ENCODE assay signal across 10 cellular contexts in genomic region chr14:99287269-99287942, GRCh38. TPM values are rescaled to one million over a fixed set of nuclear protein-coding genes. Genes with fewer than 3 reads are reported as not detected.
DNase-seq lines count a peak whose midpoint lies in the region; ATAC-seq and TF ChIP-seq lines count a peak whose summit lies in the region.
"Had no signal": no experiment of that assay in that cellular context is flagged by ENCODE, and none has a peak within 500 bp of the region (broad histone marks: within the 10 kb centered on the region; RNA-seq: fewer than 3 reads in every experiment).

No MANE protein-coding gene starts in this region.

- peak; percentile 84 to 86 (median 85) for DNase-seq in immature natural killer cell
- DNase-seq in NCI-H345 treated with DMSO at 0.1 percent for 48 hours (lab: John Stamatoyannopoulos, UW; ENCODE audit: unreplicated experiment): no peak
- no peak for DNase-seq in OCI-LY7 (ENCODE audit: low spot score)
- DNase-seq in medulla oblongata (ENCODE audit: extremely low spot score): no peak
- no peak for DNase-seq in stimulated activated CD4-positive, alpha-beta T cell treated with anti-CD3 and anti-CD28 coated beads, Interleukin-1b, Interleukin-23, amount 100 ng/mL, for 48 hours
- DNase-seq: NCI-H1417 treated with DMSO at 0.1 percent for 48 hours, posterior cingulate gyrus had no signal

- no peak for TF ChIP-seq CTCF in OCI-LY7 (conservative IDR thresholded peaks at IDR 0.05; ENCODE audit: low read length)

- H4K20me1 ChIP-seq in OCI-LY7 (ENCODE audit: insufficient read depth, low read length): no peaks in the 10 kb centered on the region

- BruUV-seq in OCI-LY7 (replicated peaks; lab: Mats Ljungman, UMichigan): no TSS peak

- H3K27me3 Mint-ChIP-seq in immature natural killer cell (ENCODE audit: low read depth in 3 of 3): peaks cover 2 to 13% (median 7%) of the 10 kb centered on the region in 3 donors

- POLR2A ChIA-PET in OCI-LY7 (lab: Charles Lee): no interaction called here

- no peaks in the 10 kb centered on the region for H3K9me2 ChIP-seq in OCI-LY7 (ENCODE audit: insufficient read depth, low read length)

- no peak overlapping the region for H3K27ac ChIP-seq in OCI-LY7 (ENCODE audit: low read depth, low read length, poor library complexity, severe bottlenecking)

- no peaks in the 10 kb centered on the region for H3K9me3 Mint-ChIP-seq in immature natural killer cell

- ATAC-seq in GM18907 (IDR thresholded peaks at IDR 0.05; ENCODE audit: unreplicated experiment) (peak; percentile 81), GM21737 (IDR thresholded peaks at IDR 0.05; ENCODE audit: unreplicated experiment) (peak; percentile 63), HG03575 (IDR thresholded peaks at IDR 0.05; ENCODE audit: extremely low read depth, insufficient number of reproducible peaks, low FRiP score, unreplicated experiment) (peak; percentile 71)

- H3K4me1 ChIP-seq in OCI-LY7 (ENCODE audit: insufficient read depth, low read length, poor library complexity, severe bottlenecking): no peaks in the 10 kb centered on the region

- peak overlapping the region; percentile 90 to 97 (median 95) for H3K4me3 Mint-ChIP-seq in immature natural killer cell

- H3K4me2 ChIP-seq in OCI-LY7 (ENCODE audit: low read length): no peak overlapping the region

- no peak overlapping the region for H2AFZ ChIP-seq in OCI-LY7 (ENCODE audit: low read length)

- no peaks in the 10 kb centered on the region for H3K79me2 ChIP-seq in OCI-LY7 (ENCODE audit: insufficient read depth, low read depth, low read length)

- no peak overlapping the region for H3K4me3 ChIP-seq in OCI-LY7 (ENCODE audit: low read depth, low read length, poor library complexity, severe bottlenecking)

- H3K9me3 ChIP-seq in OCI-LY7 (ENCODE audit: low read length): no peaks in the 10 kb centered on the region

- H3K36me3 Mint-ChIP-seq in immature natural killer cell: peaks cover 10 to 28% (median 15%) of the 10 kb centered on the region in 3 donors

- intact Hi-C loops in OCI-LY7 (cut with micrococcal nuclease; ENCODE audit: unreplicated experiment): no loop called here

- peaks cover 70 to 79% of the 10 kb centered on the region in 2 donors for H3K4me1 Mint-ChIP-seq in immature natural killer cell

- no peaks in the 10 kb centered on the region for H3K36me3 ChIP-seq in OCI-LY7 (ENCODE audit: insufficient read depth, low read length)

- H3K27ac Mint-ChIP-seq in immature natural killer cell: peak overlapping the region; percentile 94 to 99 (median 96)

- CTCF ChIA-PET in OCI-LY7 (lab: Charles Lee; ENCODE audit: unreplicated experiment): no interaction called here

RNA-seq across cellular contexts. Expression of gene BCL11B, which starts 15.4 kb away (rescaled TPM):
- polyA plus RNA-seq in immature natural killer cell: 1 to 10 TPM in 2 of 3 donors, under 1 TPM in 1; 0.75 to 3.1 (median 1.0) TPM
- total RNA-seq in OCI-LY7 (2014; rRNA removed; shearing (Covaris generic)): not detected in 2 replicates
- not detected in 2 replicates for total RNA-seq in OCI-LY7 (2022)

Comparison
In these comparisons a context has a peak if more than half of its experiments do, and no peak if none do; other contexts are left out.
1. DNase-seq: peak in immature natural killer cell (3 of 3); none in NCI-H345 treated with DMSO at 0.1 percent for 48 hours (single experiment), OCI-LY7 (single experiment), medulla oblongata (single experiment) and stimulated activated CD4-positive, alpha-beta T cell treated with anti-CD3 and anti-CD28 coated beads, Interleukin-1b, Interleukin-23, amount 100 ng/mL, for 48 hours (single experiment).
2. Peak in every context shown above with its lines, with median percentiles within 50 percentile points of each other: ATAC-seq.